Comparison of ENCODE assay signal across 23 cellular contexts in the genomic region with DNA sequence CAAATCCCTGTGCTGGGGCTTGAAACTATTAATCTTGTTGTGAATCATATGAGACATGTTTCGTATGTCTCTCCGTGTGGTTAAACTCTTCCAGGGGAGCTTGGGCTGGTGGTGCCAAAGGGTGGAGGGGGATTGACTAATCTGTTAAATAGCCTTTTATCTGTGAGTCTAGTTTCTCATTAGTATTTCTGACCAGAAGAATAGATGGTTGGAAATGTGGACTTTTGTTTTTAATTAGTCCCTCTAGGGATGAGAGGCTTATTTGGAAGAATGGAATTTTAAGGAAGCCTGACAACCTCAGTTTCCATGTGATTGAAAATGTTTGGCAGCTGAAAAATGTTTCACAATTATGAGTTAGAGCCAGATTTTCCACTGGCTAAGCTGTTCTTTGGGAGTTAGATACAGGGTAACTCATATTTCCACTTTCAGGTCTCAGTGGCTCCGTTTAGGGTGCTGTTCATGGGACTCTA.
DNase-seq lines count a peak whose midpoint lies in the region; ATAC-seq and TF ChIP-seq lines count a peak whose summit lies in the region.
"Had no signal": no experiment of that assay in that cellular context is flagged by ENCODE, and none has a peak within 500 bp of the region (broad histone marks: within the 10 kb centered on the region; RNA-seq: fewer than 3 reads in every experiment).

No MANE protein-coding gene starts in this region.

- peaks cover 8% of the 10 kb centered on the region for H3K4me1 Mint-ChIP-seq in brain
- H3K4me1 Mint-ChIP-seq in H9 = peaks cover 13 to 14% of the 10 kb centered on the region in 2 experiments
- no peaks in the 10 kb centered on the region for H3K4me1 Mint-ChIP-seq in natural killer cell treated with Interleukin-12 subunit alpha and Interleukin-12 subunit beta and Interleukin-15 and Interleukin-18, amount 100 ng/mL, for 72 hours (ENCODE audit: low read depth in 2 of 2)
- H3K4me1 Mint-ChIP-seq: activated CD8-positive, alpha-beta memory T cell treated with anti-CD3 and anti-CD28 coated beads, Interleukin-2, amount 10 ng/mL, durations not matched to agents 7 days and 5 days; CD14-positive monocyte; naive B cell; stimulated activated naive CD8-positive, alpha-beta T cell treated with anti-CD3 and anti-CD28 coated beads, Interleukin-15, amount 100 ng/mL, for 72 hours had no signal

- H3K4me1 ChIP-seq in right atrium auricular region (no peaks in the 10 kb centered on the region), transverse colon (no peaks in the 10 kb centered on the region), H9 (ENCODE audit: insufficient read depth, low read length) (peaks cover 3% of the 10 kb centered on the region; the same call in 1 of the 2 replicates)
- H3K4me1 ChIP-seq: esophagus squamous epithelium, parathyroid adenoma, upper lobe of right lung had no signal

- H3K36me3 Mint-ChIP-seq in brain (peaks cover 39% of the 10 kb centered on the region), H9 (ENCODE audit: insufficient read depth in 1 of 3, low read depth in 3 of 3) (peaks cover 2 to 13% (median 9%) of the 10 kb centered on the region in 3 experiments; a peak in 5 of 7 replicates)
- H3K36me3 Mint-ChIP-seq in natural killer cell treated with Interleukin-12 subunit alpha and Interleukin-12 subunit beta and Interleukin-15 and Interleukin-18, amount 100 ng/mL, for 72 hours = peaks cover 4% of the 10 kb centered on the region

- no peaks in the 10 kb centered on the region for H3K79me1 ChIP-seq in H9 (ENCODE audit: insufficient read depth, low read depth, low read length, poor library complexity, severe bottlenecking)

- 84 to 97% methylated on average over 3 of the region's 3 CpGs for WGBS in transverse colon (ENCODE audit: low coverage in 1 of 2), 2 donors
- WGBS in H9 (ENCODE audit: extremely low coverage, insufficient read length, low lambda C conversion rate) = no CpG with 5 or more reads among the region's 3 CpGs

- H2BK5ac ChIP-seq in H9 (ENCODE audit: insufficient read length, low read length) = no peak overlapping the region

- H3K4me3 Mint-ChIP-seq in brain = no peak overlapping the region
- no peak overlapping the region for H3K4me3 Mint-ChIP-seq in H9
- no peak overlapping the region for H3K4me3 Mint-ChIP-seq in natural killer cell treated with Interleukin-12 subunit alpha and Interleukin-12 subunit beta and Interleukin-15 and Interleukin-18, amount 100 ng/mL, for 72 hours
- H3K4me3 Mint-ChIP-seq: activated CD8-positive, alpha-beta memory T cell treated with anti-CD3 and anti-CD28 coated beads, Interleukin-2, amount 10 ng/mL, durations not matched to agents 7 days and 5 days; CD14-positive monocyte; naive B cell; stimulated activated naive CD8-positive, alpha-beta T cell treated with anti-CD3 and anti-CD28 coated beads, Interleukin-15, amount 100 ng/mL, for 72 hours had no signal

- no peak overlapping the region for H4K91ac ChIP-seq in H9 (ENCODE audit: insufficient read length, low read depth, low read length)

- no peaks in the 10 kb centered on the region for H3K23me2 ChIP-seq in H9 (ENCODE audit: insufficient read length, low read depth, low read length, poor library complexity, severe bottlenecking)

- no peak overlapping the region for H2BK12ac ChIP-seq in H9 (ENCODE audit: insufficient read length, low read depth, low read length)

- TF ChIP-seq POLR2A in transverse colon (IDR thresholded peaks at IDR 0.05) = no peak

- H3K9ac ChIP-seq in H9 (ENCODE audit: extremely low read depth, insufficient read length, low read length) = no peak overlapping the region
- H3K9ac ChIP-seq: parathyroid adenoma had no signal

- H3K36me3 ChIP-seq in right atrium auricular region = no peaks in the 10 kb centered on the region
- no peaks in the 10 kb centered on the region for H3K36me3 ChIP-seq in transverse colon
- H3K36me3 ChIP-seq: upper lobe of right lung had no signal

- H3K27me3 Mint-ChIP-seq in brain (peaks cover 4% of the 10 kb centered on the region), H9 (ENCODE audit: low read depth) (no peaks in the 10 kb centered on the region)
- H3K27me3 Mint-ChIP-seq in natural killer cell treated with Interleukin-12 subunit alpha and Interleukin-12 subunit beta and Interleukin-15 and Interleukin-18, amount 100 ng/mL, for 72 hours = no peaks in the 10 kb centered on the region
- H3K27me3 Mint-ChIP-seq: activated CD8-positive, alpha-beta memory T cell treated with anti-CD3 and anti-CD28 coated beads, Interleukin-2, amount 10 ng/mL, durations not matched to agents 7 days and 5 days; naive B cell; stimulated activated naive CD8-positive, alpha-beta T cell treated with anti-CD3 and anti-CD28 coated beads, Interleukin-15, amount 100 ng/mL, for 72 hours had no signal

- H3K27me3 ChIP-seq in right atrium auricular region (no peaks in the 10 kb centered on the region), transverse colon (no peaks in the 10 kb centered on the region), H9 (ENCODE audit: insufficient read depth, low read length) (no peaks in the 10 kb centered on the region)
- H3K27me3 ChIP-seq: esophagus squamous epithelium, upper lobe of right lung had no signal

- H2BK20ac ChIP-seq in H9 (ENCODE audit: low read depth, low read length, poor library complexity, severe bottlenecking) = no peak overlapping the region

- H2BK15ac ChIP-seq in H9 (ENCODE audit: low read depth, low read length) = no peak overlapping the region

- no peak overlapping the region for H4K5ac ChIP-seq in H9 (ENCODE audit: insufficient read length, low read depth, low read length)

- H3K9me3 ChIP-seq in right atrium auricular region (peaks cover 0 to 4% of the 10 kb centered on the region in 2 donors), transverse colon (no peaks in the 10 kb centered on the region), H9 (ENCODE audit: control insufficient read depth, low read depth, low read length) (no peaks in the 10 kb centered on the region)
- H3K9me3 ChIP-seq: esophagus squamous epithelium, upper lobe of right lung had no signal

- no peak overlapping the region for H3K4ac ChIP-seq in H9 (ENCODE audit: low read depth, low read length)

- DNase-seq in Right ventricle myocardium superior = peak; percentile 51
- DNase-seq in right atrium auricular region (ENCODE audit: low spot score) = no peak
- peak; percentile 36 for DNase-seq in left ventricle myocardium superior
- DNase-seq in transverse colon = no peak
- DNase-seq in H9 = no peak
- no peak for DNase-seq in activated CD4-positive, alpha-beta T cell treated with anti-CD3 and anti-CD28 coated beads for 48 hours
- no peak for DNase-seq in natural killer cell treated with Interleukin-12 subunit alpha and Interleukin-12 subunit beta and Interleukin-15 and Interleukin-18, amount 100 ng/mL, for 72 hours (ENCODE audit: low spot score)
- DNase-seq: activated CD4-positive, alpha-beta T cell treated with anti-CD3 and anti-CD28 coated beads for 4 hours; activated CD8-positive, alpha-beta memory T cell treated with anti-CD3 and anti-CD28 coated beads, Interleukin-2, amount 10 ng/mL, durations not matched to agents 7 days and 5 days; effector memory CD4-positive, alpha-beta T cell; esophagus squamous epithelium; GDM1; hippocampal formation; naive B cell; NCI-H1694 treated with DMSO at 0.1 percent for 48 hours; NCI-H345; stimulated activated CD4-positive, alpha-beta T cell treated with anti-CD3 and anti-CD28 coated beads, Interleukin-2, amount 100 ng/mL, for 24 hours; stimulated activated naive CD8-positive, alpha-beta T cell treated with anti-CD3 and anti-CD28 coated beads, Interleukin-15, amount 100 ng/mL, for 72 hours; upper lobe of right lung had no signal

- H3K4me2 ChIP-seq in H9 (ENCODE audit: insufficient read depth, insufficient read length, low read length) = no peak overlapping the region

- no peak overlapping the region for H3K23ac ChIP-seq in H9 (ENCODE audit: insufficient read length, low read depth, low read length)

- in situ Hi-C loops in transverse colon (cut with MboI; ENCODE audit: low pct_ligation_motif_present in 1 of 4, low pct_unique_long_range_greater_than_20kb in 1 of 4, low sequenced_read_pairs in 3 of 4) = no loop called here

- peak overlapping the region in 3 of 5 experiments; percentile 14 to 39 (median 15) for H3K27ac Mint-ChIP-seq in brain
- H3K27ac Mint-ChIP-seq in H9 = peak overlapping the region in 1 of 3 experiments; percentile 55; a peak in 5 of 7 replicates
- H3K27ac Mint-ChIP-seq in natural killer cell treated with Interleukin-12 subunit alpha and Interleukin-12 subunit beta and Interleukin-15 and Interleukin-18, amount 100 ng/mL, for 72 hours = no peak overlapping the region
- H3K27ac Mint-ChIP-seq: activated CD8-positive, alpha-beta memory T cell treated with anti-CD3 and anti-CD28 coated beads, Interleukin-2, amount 10 ng/mL, durations not matched to agents 7 days and 5 days; stimulated activated naive CD8-positive, alpha-beta T cell treated with anti-CD3 and anti-CD28 coated beads, Interleukin-15, amount 100 ng/mL, for 72 hours had no signal

- ATAC-seq in Right ventricle myocardium superior (ENCODE audit: poor library complexity) = peak; percentile 81
- peak; percentile 86 for ATAC-seq in left ventricle myocardium superior
- no peak for ATAC-seq in natural killer cell treated with Interleukin-12 subunit alpha and Interleukin-12 subunit beta and Interleukin-15 and Interleukin-18, amount 100 ng/mL, for 72 hours
- ATAC-seq: activated CD8-positive, alpha-beta memory T cell treated with anti-CD3 and anti-CD28 coated beads, Interleukin-2, amount 10 ng/mL, durations not matched to agents 7 days and 5 days; stimulated activated naive CD8-positive, alpha-beta T cell treated with anti-CD3 and anti-CD28 coated beads, Interleukin-15, amount 100 ng/mL, for 72 hours; upper lobe of right lung had no signal

- TF ChIP-seq CTCF in right atrium auricular region (IDR thresholded peaks at IDR 0.05) (no peak), brain (conservative IDR thresholded peaks at IDR 0.05) (no peak), transverse colon (IDR thresholded peaks at IDR 0.05) (no peak), H9 (conservative IDR thresholded peaks at IDR 0.05) (no peak)

- no peak overlapping the region for H4K8ac ChIP-seq in H9 (replicated peaks; ENCODE audit: insufficient read length, low read depth, low read length)

- no peak overlapping the region for H2AFZ ChIP-seq in H9 (ENCODE audit: low read length)
- H2AFZ ChIP-seq: parathyroid adenoma had no signal

- H3K18ac ChIP-seq in H9 (ENCODE audit: insufficient read length, low read depth, low read length) = no peak overlapping the region

- no peaks in the 10 kb centered on the region for H4K20me1 ChIP-seq in H9 (ENCODE audit: control insufficient read depth, insufficient read depth, insufficient read length)

- H3T11ph ChIP-seq in H9 (ENCODE audit: low read length) = no peak overlapping the region

- H2BK120ac ChIP-seq in H9 (ENCODE audit: low read depth, low read length, poor library complexity, severe bottlenecking) = no peak overlapping the region

- H3K79me2 ChIP-seq in H9 (ENCODE audit: insufficient read depth, low read length) = no peaks in the 10 kb centered on the region
- H3K79me2 ChIP-seq: parathyroid adenoma had no signal

- H3K4me3 ChIP-seq in right atrium auricular region (no peak overlapping the region), transverse colon (no peak overlapping the region)
- H3K4me3 ChIP-seq: esophagus squamous epithelium, upper lobe of right lung had no signal

- peaks cover 0 to 11% (median 0%) of the 10 kb centered on the region in 5 experiments for H3K9me3 Mint-ChIP-seq in brain
- no peaks in the 10 kb centered on the region; a peak in 1 of 5 replicates for H3K9me3 Mint-ChIP-seq in H9
- no peaks in the 10 kb centered on the region for H3K9me3 Mint-ChIP-seq in natural killer cell treated with Interleukin-12 subunit alpha and Interleukin-12 subunit beta and Interleukin-15 and Interleukin-18, amount 100 ng/mL, for 72 hours

- no peak for TF ChIP-seq EP300 in transverse colon (IDR thresholded peaks at IDR 0.05; ENCODE audit: low read depth)

- H3K56ac ChIP-seq in H9 (ENCODE audit: insufficient read length, low read depth, low read length) = no peak overlapping the region

- H3K14ac ChIP-seq in H9 (ENCODE audit: insufficient read depth, low read length) = no peak overlapping the region

- intact Hi-C loops in Right ventricle myocardium superior (cut with DNase I) = no loop called here
- intact Hi-C loops in left ventricle myocardium superior (cut with micrococcal nuclease) = no loop called here
- intact Hi-C loops in transverse colon (cut with DNase I; ENCODE audit: low total_unique reads) = no loop called here

- H2AK5ac ChIP-seq in H9 (ENCODE audit: insufficient read length, low read length) = no peak overlapping the region

- H3K27ac ChIP-seq in right atrium auricular region (peak overlapping the region in 1 of 2 donors; percentile 38), transverse colon (no peak overlapping the region), H9 (ENCODE audit: insufficient read length, low read depth, low read length) (no peak overlapping the region)
- H3K27ac ChIP-seq: esophagus squamous epithelium, parathyroid adenoma, RWPE1, upper lobe of right lung had no signal

Comparison
In these comparisons a context has a peak if more than half of its experiments do, and no peak if none do; other contexts are left out.
1. DNase-seq: peak in Right ventricle myocardium superior (single experiment) and left ventricle myocardium superior (single experiment); none in right atrium auricular region (single experiment), transverse colon (single experiment), H9 (single experiment), activated CD4-positive, alpha-beta T cell treated with anti-CD3 and anti-CD28 coated beads for 48 hours (single experiment) and natural killer cell treated with Interleukin-12 subunit alpha and Interleukin-12 subunit beta and Interleukin-15 and Interleukin-18, amount 100 ng/mL, for 72 hours (single experiment).
2. ATAC-seq: peak in Right ventricle myocardium superior (single experiment) and left ventricle myocardium superior (single experiment); none in natural killer cell treated with Interleukin-12 subunit alpha and Interleukin-12 subunit beta and Interleukin-15 and Interleukin-18, amount 100 ng/mL, for 72 hours (0 of 2).
3. H3K27ac Mint-ChIP-seq: peak in brain (3 of 5); none in natural killer cell treated with Interleukin-12 subunit alpha and Interleukin-12 subunit beta and Interleukin-15 and Interleukin-18, amount 100 ng/mL, for 72 hours (0 of 2).